Comparison of ENCODE assay signal across 8 cellular contexts in the genomic region with DNA sequence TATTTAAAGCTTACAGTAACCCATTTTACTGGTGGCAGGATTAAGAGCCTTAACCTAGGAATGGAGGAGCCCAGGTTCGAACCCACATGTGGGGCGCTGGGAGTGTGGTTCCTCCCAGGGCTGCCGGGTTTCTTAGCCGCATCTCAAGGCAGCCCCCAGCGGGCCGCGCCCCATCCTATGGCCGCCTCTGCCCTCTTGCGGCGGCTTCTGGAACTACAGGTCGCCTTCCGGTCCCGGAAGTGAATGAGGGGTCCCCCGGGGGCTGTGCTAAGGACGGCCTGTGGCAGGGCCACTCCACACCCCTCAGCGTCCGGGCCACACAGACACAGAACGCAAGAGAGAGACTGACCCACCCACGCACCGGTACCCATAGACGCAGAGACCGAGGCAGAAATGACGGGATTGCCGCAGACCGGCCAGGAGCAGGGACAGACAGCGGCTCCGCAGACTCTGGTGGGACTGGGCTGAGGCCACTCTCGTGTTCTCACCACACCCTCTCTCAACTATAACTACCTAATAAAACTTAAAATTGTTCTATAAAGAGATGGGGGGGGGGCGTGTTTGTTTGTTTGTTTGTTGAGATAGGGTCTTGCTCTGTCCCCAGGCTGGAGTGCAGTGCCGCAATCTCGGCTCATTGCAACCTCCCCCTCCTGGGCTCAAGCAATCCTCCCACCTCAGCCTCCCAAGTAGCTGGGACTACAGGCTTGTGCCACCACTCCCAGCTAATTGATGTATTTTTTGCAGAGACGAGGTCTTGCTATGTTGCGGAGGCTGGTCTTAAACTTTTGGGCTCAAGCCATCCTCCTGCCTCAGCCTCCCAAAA. TPM values are rescaled to one million over a fixed set of nuclear protein-coding genes. Genes with fewer than 3 reads are reported as not detected.
DNase-seq lines count a peak whose midpoint lies in the region; ATAC-seq and TF ChIP-seq lines count a peak whose summit lies in the region.
"Not testable (repeated sequence)": the region's sequence is repeated elsewhere in the genome, so short reads cannot be mapped to it uniquely, and the experiment has no call there.

No MANE protein-coding gene starts in this region.

- not testable (repeated sequence) for TF ChIP-seq CTCF in stomach (IDR thresholded peaks at IDR 0.05)

- 0% methylated on average over 1 to 7 of the region's 33 CpGs; no CpG with 5 or more reads in 3 of the 5 donors for WGBS in stomach, 5 donors

- not testable (repeated sequence) for H3K4me1 Mint-ChIP-seq in natural killer cell treated with Interleukin-12 subunit alpha and Interleukin-12 subunit beta and Interleukin-15 and Interleukin-18, amount 100 ng/mL, for 72 hours (ENCODE audit: low read depth in 2 of 2)

- not testable (repeated sequence) for TF ChIP-seq EP300 in stomach (IDR thresholded peaks at IDR 0.05)

- not testable (repeated sequence) for H3K27me3 ChIP-seq in stomach

- not testable (repeated sequence) for H3K4me3 Mint-ChIP-seq in natural killer cell treated with Interleukin-12 subunit alpha and Interleukin-12 subunit beta and Interleukin-15 and Interleukin-18, amount 100 ng/mL, for 72 hours

- not testable (repeated sequence) for H3K9me3 Mint-ChIP-seq in natural killer cell treated with Interleukin-12 subunit alpha and Interleukin-12 subunit beta and Interleukin-15 and Interleukin-18, amount 100 ng/mL, for 72 hours

- H3K9me3 ChIP-seq in stomach, result not testable (repeated sequence)

- TF ChIP-seq POLR2A in stomach (IDR thresholded peaks at IDR 0.05), result not testable (repeated sequence)

- H3K27me3 Mint-ChIP-seq in natural killer cell treated with Interleukin-12 subunit alpha and Interleukin-12 subunit beta and Interleukin-15 and Interleukin-18, amount 100 ng/mL, for 72 hours, result not testable (repeated sequence)

- peak; percentile 14 for DNase-seq in activated naive CD4-positive, alpha-beta T cell treated with anti-CD3 and anti-CD28 coated beads, Interleukin-2, amount 50 U/mL, for 16 hours
- DNase-seq in Right ventricle myocardium inferior (ENCODE audit: missing footprints), result peak; percentile 79
- not testable (repeated sequence) for DNase-seq in natural killer cell treated with Interleukin-12 subunit alpha and Interleukin-12 subunit beta and Interleukin-15 and Interleukin-18, amount 100 ng/mL, for 72 hours (ENCODE audit: low spot score); stomach

- H3K36me3 Mint-ChIP-seq in natural killer cell treated with Interleukin-12 subunit alpha and Interleukin-12 subunit beta and Interleukin-15 and Interleukin-18, amount 100 ng/mL, for 72 hours, result not testable (repeated sequence)

- H3K4me1 ChIP-seq in stomach, result not testable (repeated sequence)

- peak; percentile 93 for ATAC-seq in GM18502 (IDR thresholded peaks at IDR 0.05; ENCODE audit: poor library complexity, unreplicated experiment)
- peak; percentile 83 for ATAC-seq in GM21526 (IDR thresholded peaks at IDR 0.05; ENCODE audit: low FRiP score, unreplicated experiment)
- ATAC-seq in HG03103 (IDR thresholded peaks at IDR 0.05; ENCODE audit: low read depth, unreplicated experiment), result peak; percentile 61
- peak; percentile 96 for ATAC-seq in SK-N-SH treated with all-trans-retinoic acid at 6 μM for 48 hours
- peak; percentile 98 for ATAC-seq in Right ventricle myocardium inferior
- peak; percentile 99 for ATAC-seq in natural killer cell treated with Interleukin-12 subunit alpha and Interleukin-12 subunit beta and Interleukin-15 and Interleukin-18, amount 100 ng/mL, for 72 hours

- not testable (repeated sequence) for H3K27ac Mint-ChIP-seq in natural killer cell treated with Interleukin-12 subunit alpha and Interleukin-12 subunit beta and Interleukin-15 and Interleukin-18, amount 100 ng/mL, for 72 hours

- peak overlapping the region in 1 of 5 donors; percentile 39 for H3K27ac ChIP-seq in stomach

- intact Hi-C loops in Right ventricle myocardium inferior (cut with DNase I); stomach (cut with DNase I; ENCODE audit: low total_unique reads): not testable (repeated sequence)

- H3K36me3 ChIP-seq in stomach, result not testable (repeated sequence)

- peak overlapping the region; percentile 13 to 47 (median 22) for H3K4me3 ChIP-seq in stomach

RNA-seq across cellular contexts. Expression of gene EPN2, which starts 40.6 kb away (rescaled TPM):
- total RNA-seq in Right ventricle myocardium inferior, result 85.5 TPM
- 10 to 100 TPM in 1 of 2 donors, 1 to 10 TPM in 1; 1.5 to 20.3 TPM for total RNA-seq in natural killer cell treated with Interleukin-12 subunit alpha and Interleukin-12 subunit beta and Interleukin-15 and Interleukin-18, amount 100 ng/mL, for 72 hours
- 10 to 100 TPM; 24.5 to 71.9 (median 32.1) TPM for total RNA-seq in stomach
- 10 to 100 TPM; 10.7 to 21.1 (median 11.9) TPM for polyA plus RNA-seq in stomach
